In the genomic region with DNA sequence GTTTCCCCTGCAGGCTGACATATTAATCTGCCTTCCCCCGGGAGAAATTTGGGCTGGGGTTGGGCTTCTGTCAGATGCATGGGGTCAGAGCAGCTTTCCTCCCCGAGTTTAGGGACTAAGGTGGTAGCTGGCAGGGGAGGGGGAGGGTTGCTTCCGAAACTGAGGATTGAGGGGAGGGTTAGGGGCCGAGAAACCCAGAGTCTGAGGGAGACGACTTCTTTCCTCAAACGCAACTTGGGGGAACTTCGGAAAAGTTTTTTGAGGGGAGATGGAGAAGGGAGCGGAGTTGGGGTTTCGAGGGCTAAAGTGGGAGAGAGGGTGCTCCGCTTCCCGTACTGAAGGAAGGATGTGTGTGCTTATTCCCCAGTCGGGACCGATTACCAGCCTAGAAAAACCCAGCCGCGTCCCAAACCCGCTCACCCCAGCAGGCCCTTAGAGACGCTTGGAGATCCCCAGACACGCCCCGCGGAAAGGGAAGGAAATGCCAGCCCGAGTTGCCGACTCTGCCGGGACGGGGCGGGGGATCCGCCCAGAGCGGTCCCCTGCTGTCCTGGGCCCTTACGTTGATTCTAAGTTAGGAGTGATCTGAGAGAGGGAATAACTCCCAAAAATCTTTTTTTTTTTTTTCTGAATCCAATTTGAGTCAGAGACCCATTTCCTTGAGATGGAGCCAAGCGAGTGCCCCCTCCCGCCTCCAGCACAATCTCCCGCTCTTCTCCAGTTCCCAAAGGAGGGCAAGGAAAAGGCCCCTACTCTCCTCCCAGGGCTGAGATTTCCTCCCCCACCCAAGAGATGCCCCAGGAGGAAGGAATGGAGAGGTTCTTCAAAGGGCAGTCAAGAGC, we compare ENCODE assay signal across 9 cellular contexts.
A peak's percentile ranks its signal among the peaks of the same experiment; 100 is the strongest.
DNase-seq lines count a peak whose midpoint lies in the region; ATAC-seq and TF ChIP-seq lines count a peak whose summit lies in the region.
"Had no signal": no experiment of that assay in that cellular context is flagged by ENCODE, and none has a peak within 500 bp of the region (broad histone marks: within the 10 kb centered on the region; RNA-seq: fewer than 3 reads in every experiment).

No MANE protein-coding gene starts in this region.

- H3K4me1 Mint-ChIP-seq in activated CD8-positive, alpha-beta T cell treated with anti-CD3 and anti-CD28 coated beads for 36 hours (ENCODE audit: low read depth) = peaks cover 17% of the 10 kb centered on the region
- H3K4me1 Mint-ChIP-seq in activated CD8-positive, alpha-beta T cell treated with anti-CD3 and anti-CD28 coated beads, Interleukin-2, amount 10 ng/mL, durations not matched to agents 7 days and 5 days (ENCODE audit: low read depth) = peaks cover 12% of the 10 kb centered on the region
- peaks cover 6% of the 10 kb centered on the region; the same call in 1 of the 2 replicates for H3K4me1 Mint-ChIP-seq in HFFc6 (ENCODE audit: low read depth)

- H3K36me3 ChIP-seq in lung (ENCODE audit: control insufficient read depth in 2 of 2, insufficient read depth in 2 of 2, low read length in 2 of 2) = no peaks in the 10 kb centered on the region
- no peaks in the 10 kb centered on the region for H3K36me3 ChIP-seq in transverse colon

- intact Hi-C loops in activated CD8-positive, alpha-beta T cell treated with anti-CD3 and anti-CD28 coated beads for 36 hours (cut with micrococcal nuclease) = no loop called here
- intact Hi-C loops in dorsolateral prefrontal cortex (cut with DNase I) (no loop called here), transverse colon (cut with DNase I; ENCODE audit: low total_unique reads) (no loop called here)

- 5 to 10% methylated on average over 31 of the region's 31 CpGs for WGBS in lung, 2 donors
- WGBS in transverse colon (ENCODE audit: low coverage in 1 of 2), 2 donors = 0 to 9% methylated on average over 2 to 31 of the region's 31 CpGs

- no peak for TF ChIP-seq POLR2A in transverse colon (IDR thresholded peaks at IDR 0.05)

- no peaks in the 10 kb centered on the region for H3K9me3 Mint-ChIP-seq in activated CD8-positive, alpha-beta T cell treated with anti-CD3 and anti-CD28 coated beads for 36 hours
- no peaks in the 10 kb centered on the region for H3K9me3 Mint-ChIP-seq in activated CD8-positive, alpha-beta T cell treated with anti-CD3 and anti-CD28 coated beads, Interleukin-2, amount 10 ng/mL, durations not matched to agents 7 days and 5 days (ENCODE audit: insufficient read depth)
- H3K9me3 Mint-ChIP-seq in HFFc6 = no peaks in the 10 kb centered on the region

- H3K9me3 ChIP-seq in lung (ENCODE audit: control insufficient read depth in 2 of 2, insufficient read depth in 1 of 2, low read length in 1 of 2) = no peaks in the 10 kb centered on the region
- H3K9me3 ChIP-seq in transverse colon = no peaks in the 10 kb centered on the region

- ATAC-seq in activated CD8-positive, alpha-beta T cell treated with anti-CD3 and anti-CD28 coated beads for 36 hours = peak; percentile 30
- ATAC-seq in activated CD8-positive, alpha-beta T cell treated with anti-CD3 and anti-CD28 coated beads, Interleukin-2, amount 10 ng/mL, durations not matched to agents 7 days and 5 days = no peak
- ATAC-seq in lung (ENCODE audit: insufficient read depth, low FRiP score) = peak; percentile 72
- ATAC-seq in GM21367 (IDR thresholded peaks at IDR 0.05; ENCODE audit: unreplicated experiment) = no peak

- no peak for TF ChIP-seq CTCF in activated CD8-positive, alpha-beta T cell treated with anti-CD3 and anti-CD28 coated beads for 36 hours (IDR thresholded peaks at IDR 0.05)
- TF ChIP-seq CTCF in dorsolateral prefrontal cortex (IDR thresholded peaks at IDR 0.05 in 54 of 56, conservative IDR thresholded peaks at IDR 0.05 in 2 of 56; ENCODE audit: low read depth in 1 of 56, partially characterized antibody in 56 of 56) (no peak), lung (IDR thresholded peaks at IDR 0.05; ENCODE audit: control extremely low read depth, extremely low read depth) (no peak), transverse colon (IDR thresholded peaks at IDR 0.05) (no peak), HFFc6 (IDR thresholded peaks at IDR 0.05) (no peak)

- peaks cover 0 to 70% (median 47%) of the 10 kb centered on the region in 45 donors for H3K27me3 ChIP-seq in dorsolateral prefrontal cortex
- H3K27me3 ChIP-seq in lung (ENCODE audit: control insufficient read depth, insufficient read depth) = peaks cover 5% of the 10 kb centered on the region
- H3K27me3 ChIP-seq in transverse colon = peaks cover 59% of the 10 kb centered on the region

- H3K36me3 Mint-ChIP-seq in activated CD8-positive, alpha-beta T cell treated with anti-CD3 and anti-CD28 coated beads for 36 hours (ENCODE audit: low read depth) = no peaks in the 10 kb centered on the region
- H3K36me3 Mint-ChIP-seq in activated CD8-positive, alpha-beta T cell treated with anti-CD3 and anti-CD28 coated beads, Interleukin-2, amount 10 ng/mL, durations not matched to agents 7 days and 5 days (ENCODE audit: low read depth) = peaks cover 2% of the 10 kb centered on the region
- no peaks in the 10 kb centered on the region for H3K36me3 Mint-ChIP-seq in HFFc6 (ENCODE audit: low read depth)

- peaks cover 52% of the 10 kb centered on the region for H3K27me3 Mint-ChIP-seq in activated CD8-positive, alpha-beta T cell treated with anti-CD3 and anti-CD28 coated beads for 36 hours
- H3K27me3 Mint-ChIP-seq in activated CD8-positive, alpha-beta T cell treated with anti-CD3 and anti-CD28 coated beads, Interleukin-2, amount 10 ng/mL, durations not matched to agents 7 days and 5 days (ENCODE audit: low read depth) = peaks cover 79% of the 10 kb centered on the region
- H3K27me3 Mint-ChIP-seq in HFFc6 (ENCODE audit: insufficient read depth) = peaks cover 78% of the 10 kb centered on the region

- CTCF ChIA-PET in activated CD8-positive, alpha-beta T cell treated with anti-CD3 and anti-CD28 coated beads for 36 hours (lab: Charles Lee) = no interaction called here
- CTCF ChIA-PET in activated CD8-positive, alpha-beta T cell treated with anti-CD3 and anti-CD28 coated beads, Interleukin-2, amount 10 ng/mL, durations not matched to agents 7 days and 5 days (lab: Charles Lee) = no interaction called here

- peak overlapping the region; percentile 27 for H3K4me3 Mint-ChIP-seq in activated CD8-positive, alpha-beta T cell treated with anti-CD3 and anti-CD28 coated beads for 36 hours
- H3K4me3 Mint-ChIP-seq in activated CD8-positive, alpha-beta T cell treated with anti-CD3 and anti-CD28 coated beads, Interleukin-2, amount 10 ng/mL, durations not matched to agents 7 days and 5 days = no peak overlapping the region
- H3K4me3 Mint-ChIP-seq in HFFc6 = no peak overlapping the region

- TF ChIP-seq EP300 in transverse colon (IDR thresholded peaks at IDR 0.05; ENCODE audit: low read depth) = no peak

- peak overlapping the region in 56 of 59 donors; percentile 12 to 66 (median 44) for H3K4me3 ChIP-seq in dorsolateral prefrontal cortex
- H3K4me3 ChIP-seq in lung = peak overlapping the region; percentile 32
- H3K4me3 ChIP-seq in transverse colon = peak overlapping the region; percentile 34 to 59 (median 49)

- POLR2A ChIA-PET in activated CD8-positive, alpha-beta T cell treated with anti-CD3 and anti-CD28 coated beads for 36 hours (lab: Charles Lee) = no interaction called here
- POLR2A ChIA-PET in activated CD8-positive, alpha-beta T cell treated with anti-CD3 and anti-CD28 coated beads, Interleukin-2, amount 10 ng/mL, durations not matched to agents 7 days and 5 days (lab: Charles Lee) = no interaction called here

- H3K27ac ChIP-seq in dorsolateral prefrontal cortex = peak overlapping the region in 9 of 59 donors; percentile 7 to 65 (median 45)
- H3K27ac ChIP-seq in lung (ENCODE audit: low read depth in 1 of 2, low read length in 1 of 2) = no peak overlapping the region
- H3K27ac ChIP-seq in transverse colon = peak overlapping the region; percentile 51 to 78 (median 75)

- DNase-seq in activated CD8-positive, alpha-beta T cell treated with anti-CD3 and anti-CD28 coated beads for 36 hours = peak; percentile 25
- no peak for DNase-seq in activated CD8-positive, alpha-beta T cell treated with anti-CD3 and anti-CD28 coated beads, Interleukin-2, amount 10 ng/mL, durations not matched to agents 7 days and 5 days
- DNase-seq in dorsolateral prefrontal cortex = no peak
- DNase-seq in lung (ENCODE audit: low spot score) = peak; percentile 41
- DNase-seq in transverse colon = peak; percentile 55
- DNase-seq in HFFc6 = no peak
- no peak for DNase-seq in NCI-H187 treated with DMSO at 0.1 percent for 48 hours (lab: John Stamatoyannopoulos, UW)
- DNase-seq: DND-41 had no signal

- H3K4me1 ChIP-seq in lung (ENCODE audit: control insufficient read depth in 2 of 2, insufficient read depth in 2 of 2, low read length in 2 of 2) = peaks cover 0 to 6% of the 10 kb centered on the region in 2 donors
- peaks cover 0 to 8% (median 0%) of the 10 kb centered on the region in 4 donors for H3K4me1 ChIP-seq in transverse colon

- in situ Hi-C loops in transverse colon (cut with MboI; ENCODE audit: low pct_ligation_motif_present in 1 of 4, low pct_unique_long_range_greater_than_20kb in 1 of 4, low sequenced_read_pairs in 3 of 4) = no loop called here

- H3K27ac Mint-ChIP-seq in activated CD8-positive, alpha-beta T cell treated with anti-CD3 and anti-CD28 coated beads for 36 hours = no peak overlapping the region
- H3K27ac Mint-ChIP-seq in activated CD8-positive, alpha-beta T cell treated with anti-CD3 and anti-CD28 coated beads, Interleukin-2, amount 10 ng/mL, durations not matched to agents 7 days and 5 days = no peak overlapping the region
- H3K27ac Mint-ChIP-seq in HFFc6 = no peak overlapping the region

Comparison
In these comparisons a context has a peak if more than half of its experiments do, and no peak if none do; other contexts are left out.
1. ATAC-seq: peak in activated CD8-positive, alpha-beta T cell treated with anti-CD3 and anti-CD28 coated beads for 36 hours (single experiment) and lung (single experiment); none in activated CD8-positive, alpha-beta T cell treated with anti-CD3 and anti-CD28 coated beads, Interleukin-2, amount 10 ng/mL, durations not matched to agents 7 days and 5 days (single experiment) and GM21367 (single experiment).
2. DNase-seq: peak in activated CD8-positive, alpha-beta T cell treated with anti-CD3 and anti-CD28 coated beads for 36 hours (single experiment), lung (single experiment) and transverse colon (single experiment); none in activated CD8-positive, alpha-beta T cell treated with anti-CD3 and anti-CD28 coated beads, Interleukin-2, amount 10 ng/mL, durations not matched to agents 7 days and 5 days (single experiment), dorsolateral prefrontal cortex (0 of 10), HFFc6 (single experiment) and NCI-H187 treated with DMSO at 0.1 percent for 48 hours (single experiment).
3. H3K27ac ChIP-seq: peak in transverse colon (4 of 4); none in lung (0 of 2).
4. Peak in every context shown above with its lines, with median percentiles within 50 percentile points of each other: H3K4me3 ChIP-seq.